Comparison of ENCODE assay signal across 1 cellular context in genomic region chr10:87550741-87551140, GRCh38.
TF ChIP-seq lines count a peak whose summit lies in the region.

No MANE protein-coding gene starts in this region.

TF ChIP-seq in IMR-90, 13 proteins besides CTCF, POLR2A, EP300 and RAD21:
- TF ChIP-seq BHLHE40 (IDR thresholded peaks at IDR 0.05; ENCODE audit: low read depth, low read length) (no peak), CHD1 (IDR thresholded peaks at IDR 0.05; ENCODE audit: low read depth, low read length) (no peak), MAZ (IDR thresholded peaks at IDR 0.05; ENCODE audit: borderline replicate concordance, low read depth, low read length) (no peak), USF2 (IDR thresholded peaks at IDR 0.05; ENCODE audit: low read depth, low read length) (no peak), MAFK (IDR thresholded peaks at IDR 0.05; ENCODE audit: low read depth, low read length) (no peak), NFE2L2 (IDR thresholded peaks at IDR 0.05; ENCODE audit: low read depth, low read length) (no peak), CEBPB (IDR thresholded peaks at IDR 0.05; ENCODE audit: low read depth, low read length) (no peak), RCOR1 (IDR thresholded peaks at IDR 0.05; ENCODE audit: insufficient replicate concordance, low read length) (no peak), FOS (IDR thresholded peaks at IDR 0.05; ENCODE audit: low read depth, low read length) (no peak), ELK1 (IDR thresholded peaks at IDR 0.05; ENCODE audit: borderline replicate concordance, low read depth, low read length) (no peak)
TF ChIP-seq in IMR-90: peak in this region for 0.
